In genomic region chrX:72475952-72476668, GRCh38 we compare ENCODE assay signal across 19 cellular contexts.
DNase-seq lines count a peak whose midpoint lies in the region; ATAC-seq and TF ChIP-seq lines count a peak whose summit lies in the region.
"Had no signal": no experiment of that assay in that cellular context is flagged by ENCODE, and none has a peak within 500 bp of the region (broad histone marks: within the 10 kb centered on the region; RNA-seq: fewer than 3 reads in every experiment).

No MANE protein-coding gene starts in this region.

- intact Hi-C loops in cardiac septum (cut with DNase I), result no loop called here

- H3K4me3 ChIP-seq in BE2C (ENCODE audit: low read depth, low read length) (peak overlapping the region; percentile 2; the same call in 1 of the 2 replicates), epithelial cell of esophagus (ENCODE audit: low read length) (no peak overlapping the region)
- H3K4me3 ChIP-seq: SJSA1 had no signal

- H3K4me1 ChIP-seq in BE2C, result peaks cover 18% of the 10 kb centered on the region
- H3K4me1 ChIP-seq: SJSA1 had no signal

- H3K36me3 ChIP-seq in BE2C, result no peaks in the 10 kb centered on the region
- H3K36me3 ChIP-seq: SJSA1 had no signal

- ATAC-seq in omental fat pad (ENCODE audit: low FRiP score), result no peak
- ATAC-seq: PC-3 had no signal

- no peaks in the 10 kb centered on the region for H3K27me3 ChIP-seq in BE2C
- H3K27me3 ChIP-seq: SJSA1 had no signal

- no peaks in the 10 kb centered on the region for H3K9me3 ChIP-seq in BE2C
- H3K9me3 ChIP-seq: SJSA1 had no signal

- DNase-seq in BE2C, result no peak
- DNase-seq in M059J (ENCODE audit: low read depth), result peak; percentile 31
- DNase-seq in epithelial cell of esophagus (ENCODE audit: low read depth), result peak; percentile 10
- DNase-seq in myocyte (ENCODE audit: low read depth), result peak; percentile 15
- DNase-seq in DMS53 (lab: John Stamatoyannopoulos, UW), result no peak
- no peak for DNase-seq in hypothalamus (lab: John Stamatoyannopoulos, UW)
- no peak for DNase-seq in cardiac septum (ENCODE audit: low spot score)
- no peak for DNase-seq in omental fat pad (ENCODE audit: low spot score)
- DNase-seq: DMS 273 treated with DMSO at 0.1 percent for 48 hours, GF-D8, IMR-90, Kasumi-1, MV-4-11, NCI-H1417 treated with DMSO at 0.1 percent for 48 hours, NCI-H2029, NCI-H510A treated with DMSO at 0.1 percent for 48 hours, NCI-H82 had no signal

- TF ChIP-seq CTCF in BE2C (IDR thresholded peaks at IDR 0.05; ENCODE audit: low read depth, low read length) (no peak), epithelial cell of esophagus (IDR thresholded peaks at IDR 0.05; ENCODE audit: insufficient read depth, low read depth, low read length, missing control alignments) (no peak), omental fat pad (IDR thresholded peaks at IDR 0.05) (no peak)

Comparison
In these comparisons a context has a peak if more than half of its experiments do, and no peak if none do; other contexts are left out.
1. DNase-seq: peak in M059J (single experiment), epithelial cell of esophagus (single experiment) and myocyte (single experiment); none in BE2C (single experiment), DMS53 (single experiment), hypothalamus (0 of 51), cardiac septum (single experiment) and omental fat pad (single experiment).